In the genomic region with DNA sequence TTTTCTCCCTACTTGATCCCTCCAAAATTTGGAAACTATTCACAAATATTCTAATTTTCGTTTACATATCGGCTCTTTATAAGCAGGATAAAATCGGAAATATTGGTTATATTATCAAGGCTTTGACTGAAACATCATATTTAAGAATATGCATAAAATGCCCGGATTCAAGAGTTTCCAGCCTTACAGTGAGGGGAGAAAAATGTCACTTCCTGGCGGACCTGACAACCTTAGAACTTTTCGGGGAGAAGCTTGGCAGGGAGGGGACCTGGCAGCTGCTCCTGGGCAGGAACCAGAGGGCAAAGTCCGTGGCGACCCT, we compare ENCODE assay signal across 7 cellular contexts. TPM values are rescaled to one million over a fixed set of nuclear protein-coding genes. Genes with fewer than 3 reads are reported as not detected.
DNase-seq lines count a peak whose midpoint lies in the region; FAIRE-seq and TF ChIP-seq lines count a peak whose summit lies in the region.

No MANE protein-coding gene starts in this region.

- H3K27me3 ChIP-seq in ectodermal cell (ENCODE audit: control insufficient read depth, insufficient read depth, low read length, poor library complexity, severe bottlenecking), result no peaks in the 10 kb centered on the region
- peaks cover 10% of the 10 kb centered on the region for H3K27me3 ChIP-seq in neutrophil

- 11 to 22% methylated on average over 5 to 8 of the region's 8 CpGs for WGBS in ectodermal cell, 2 experiments

- no peak for DNase-seq in GM19239 (ENCODE audit: insufficient read length, low spot score)
- DNase-seq in LNCaP clone FGC (ENCODE audit: low read depth), result no peak
- no peak for DNase-seq in islet precursor cell
- DNase-seq in NCI-H82 treated with DMSO at 0.1 percent for 48 hours (lab: John Stamatoyannopoulos, UW; ENCODE audit: unreplicated experiment), result no peak
- DNase-seq in NCI-H2171 treated with DMSO at 0.1 percent for 48 hours (lab: John Stamatoyannopoulos, UW), result no peak

- no peaks in the 10 kb centered on the region for H3K9me3 ChIP-seq in ectodermal cell (ENCODE audit: control insufficient read depth, low read length)
- H3K9me3 ChIP-seq in neutrophil, result no peaks in the 10 kb centered on the region

- H3K36me3 ChIP-seq in ectodermal cell (ENCODE audit: control insufficient read depth, insufficient read depth, low read length) (no peaks in the 10 kb centered on the region), neutrophil (no peaks in the 10 kb centered on the region)

- H3K4me1 ChIP-seq in ectodermal cell (ENCODE audit: control insufficient read depth, insufficient read depth, low read length) (peaks cover 2% of the 10 kb centered on the region), neutrophil (ENCODE audit: control insufficient read depth in 1 of 2, insufficient read depth in 1 of 2, low read depth in 1 of 2, low read length in 1 of 2) (peaks cover 15 to 19% of the 10 kb centered on the region in 2 experiments)

- peak overlapping the region; percentile 53 for H3K4me3 ChIP-seq in LNCaP clone FGC (ENCODE audit: low read depth, low read length)
- peak overlapping the region; percentile 53 for H3K4me3 ChIP-seq in ectodermal cell (ENCODE audit: insufficient read depth, low read depth, low read length)
- peak overlapping the region; percentile 56 to 63 for H3K4me3 ChIP-seq in neutrophil (ENCODE audit: low read depth in 1 of 2, low read length in 1 of 2)

- peak; percentile 8 for FAIRE-seq in GM19239 (lab: Jason Lieb, UNC)

- peak overlapping the region; percentile 33 for H3K27ac ChIP-seq in ectodermal cell (ENCODE audit: insufficient read depth, low read depth, low read length, poor library complexity, severe bottlenecking)
- peak overlapping the region; percentile 84 for H3K27ac ChIP-seq in neutrophil

- TF ChIP-seq CTCF in LNCaP clone FGC (IDR thresholded peaks at IDR 0.05; ENCODE audit: control insufficient read depth, extremely low read depth, insufficient read depth), result no peak
- TF ChIP-seq CTCF in neutrophil (IDR thresholded peaks at IDR 0.05), result no peak

RNA-seq across cellular contexts. Expression of a gene that starts 10.9 kb away (rescaled TPM):
- not detected for polyA plus RNA-seq in ectodermal cell (2013, experiment 1 of 4)
- not detected for polyA plus RNA-seq in ectodermal cell (2013, experiment 2 of 4)
- not detected for polyA plus RNA-seq in ectodermal cell (2013, experiment 3 of 4)
- polyA plus RNA-seq in ectodermal cell (2013, experiment 4 of 4), result not detected
